ENCODE assay signal across 1 cellular context in genomic region chr16:11422381-11423314, GRCh38.
TF ChIP-seq lines count a peak whose summit lies in the region.

No MANE protein-coding gene starts in this region.

TF ChIP-seq in IMR-90, 13 proteins besides CTCF, POLR2A, EP300 and RAD21:
- TF ChIP-seq ELK1 (IDR thresholded peaks at IDR 0.05; ENCODE audit: borderline replicate concordance, low read depth, low read length) (no peak), MXI1 (IDR thresholded peaks at IDR 0.05; ENCODE audit: borderline replicate concordance, low read depth, low read length) (no peak), CEBPB (IDR thresholded peaks at IDR 0.05; ENCODE audit: low read depth, low read length) (no peak), BHLHE40 (IDR thresholded peaks at IDR 0.05; ENCODE audit: low read depth, low read length) (no peak), NFE2L2 (IDR thresholded peaks at IDR 0.05; ENCODE audit: low read depth, low read length) (no peak), FOS (IDR thresholded peaks at IDR 0.05; ENCODE audit: low read depth, low read length) (no peak), CHD1 (IDR thresholded peaks at IDR 0.05; ENCODE audit: low read depth, low read length) (no peak), RFX5 (IDR thresholded peaks at IDR 0.05; ENCODE audit: low read depth, low read length) (no peak)
TF ChIP-seq in IMR-90: peak in this region for 0.
